Comparison of ENCODE assay signal across 8 cellular contexts in the genomic region with DNA sequence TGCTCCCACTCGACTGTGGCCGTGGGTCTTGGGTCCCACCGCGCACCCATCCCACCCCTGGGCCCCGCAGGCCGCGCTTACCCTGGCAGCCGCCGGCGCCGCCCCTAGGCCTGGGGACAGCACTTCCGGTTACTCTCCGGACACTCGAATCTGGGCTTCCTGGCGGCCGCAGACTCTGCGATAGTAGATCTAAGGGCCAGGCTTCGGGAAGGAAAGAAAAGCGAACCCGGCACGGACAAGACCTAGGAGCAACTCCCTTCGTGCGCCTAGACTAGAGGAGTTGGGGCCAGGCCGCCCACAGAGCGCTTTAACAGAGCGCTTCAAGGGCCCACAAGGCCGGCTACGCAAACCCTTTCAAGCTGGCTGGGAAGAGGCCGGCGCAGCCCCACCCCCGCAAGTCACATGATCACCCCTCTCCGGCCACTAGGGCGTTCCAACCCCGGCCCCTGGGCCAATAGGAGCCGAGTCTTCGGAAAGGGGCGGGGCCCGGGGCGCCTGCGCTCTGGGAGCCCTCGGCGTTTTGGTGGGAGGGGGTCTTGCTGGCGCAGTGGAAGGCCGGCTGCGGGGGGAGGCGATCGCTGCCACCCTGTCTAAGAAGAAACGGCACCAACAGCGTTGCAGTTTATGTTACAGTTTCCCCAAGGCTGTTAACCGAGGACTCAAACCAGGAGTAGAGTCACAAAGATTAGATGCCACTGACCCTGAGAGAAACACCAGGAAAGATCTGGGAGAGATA. TPM values are rescaled to one million over a fixed set of nuclear protein-coding genes. Genes with fewer than 3 reads are reported as not detected.
DNase-seq lines count a peak whose midpoint lies in the region; ATAC-seq and TF ChIP-seq lines count a peak whose summit lies in the region.
"Not testable (repeated sequence)": the region's sequence is repeated elsewhere in the genome, so short reads cannot be mapped to it uniquely, and the experiment has no call there.

A gene with protein sequence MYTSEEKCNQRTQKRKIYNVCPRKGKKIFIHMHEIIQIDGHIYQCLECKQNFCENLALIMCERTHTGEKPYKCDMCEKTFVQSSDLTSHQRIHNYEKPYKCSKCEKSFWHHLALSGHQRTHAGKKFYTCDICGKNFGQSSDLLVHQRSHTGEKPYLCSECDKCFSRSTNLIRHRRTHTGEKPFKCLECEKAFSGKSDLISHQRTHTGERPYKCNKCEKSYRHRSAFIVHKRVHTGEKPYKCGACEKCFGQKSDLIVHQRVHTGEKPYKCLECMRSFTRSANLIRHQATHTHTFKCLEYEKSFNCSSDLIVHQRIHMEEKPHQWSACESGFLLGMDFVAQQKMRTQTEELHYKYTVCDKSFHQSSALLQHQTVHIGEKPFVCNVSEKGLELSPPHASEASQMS (minus strand): TSS at position 387 of the 736 bp plus-strand sequence. CDS start 21,193 bp downstream, outside the sequence.

- peak within 1 kb of the TSS; percentile 79 for H3K27ac ChIP-seq in osteoblast (ENCODE audit: low read depth, low read length)
- H3K27ac ChIP-seq in thoracic aorta = peak within 1 kb of the TSS; percentile 78 to 84

- ATAC-seq in HG02610 (IDR thresholded peaks at IDR 0.05; ENCODE audit: unreplicated experiment) = peak; percentile 99
- ATAC-seq in thoracic aorta (ENCODE audit: insufficient number of reproducible peaks, low FRiP score, low read depth) = peak; percentile 99

- peak within 1 kb of the TSS; percentile 87 for H3K4me3 Mint-ChIP-seq in activated naive CD8-positive, alpha-beta T cell
- peak within 1 kb of the TSS; percentile 87 for H3K4me3 Mint-ChIP-seq in glutamatergic neuron (ENCODE audit: unreplicated experiment)

- peaks cover 13% of the 10 kb centered on the region for H3K27me3 Mint-ChIP-seq in activated naive CD8-positive, alpha-beta T cell
- not testable (repeated sequence) for H3K27me3 Mint-ChIP-seq in glutamatergic neuron (ENCODE audit: unreplicated experiment)

- H3K4me3 ChIP-seq in GM08714 (ENCODE audit: low read length) (peak within 1 kb of the TSS; percentile 84), osteoblast (ENCODE audit: insufficient read depth, low read length) (peak within 1 kb of the TSS; percentile 85), thoracic aorta (peak within 1 kb of the TSS; percentile 78)

- peaks cover 20% of the 10 kb centered on the region for H3K4me1 ChIP-seq in osteoblast (ENCODE audit: insufficient read depth, low read length)
- H3K4me1 ChIP-seq in thoracic aorta (ENCODE audit: control insufficient read depth in 1 of 2, low read depth in 2 of 2) = peaks cover 20 to 32% of the 10 kb centered on the region in 2 donors

- peak within 1 kb of the TSS; percentile 31 for H3K27ac Mint-ChIP-seq in activated naive CD8-positive, alpha-beta T cell
- H3K27ac Mint-ChIP-seq in glutamatergic neuron (ENCODE audit: unreplicated experiment) = peak within 1 kb of the TSS; percentile 59

- H3K9me3 ChIP-seq in osteoblast (ENCODE audit: low read depth, low read length); thoracic aorta: not testable (repeated sequence)

- H3K36me3 Mint-ChIP-seq in activated naive CD8-positive, alpha-beta T cell = peaks cover 11% of the 10 kb centered on the region
- H3K36me3 Mint-ChIP-seq in glutamatergic neuron (ENCODE audit: unreplicated experiment) = not testable (repeated sequence)

- H2AFZ ChIP-seq in osteoblast (ENCODE audit: low read length) = peak within 1 kb of the TSS; percentile 95

- not testable (repeated sequence) for TF ChIP-seq CTCF in glutamatergic neuron (IDR thresholded peaks at IDR 0.05; ENCODE audit: partially characterized antibody, unreplicated experiment); osteoblast (IDR thresholded peaks at IDR 0.05; ENCODE audit: extremely low read depth, low read depth, low read length); thoracic aorta (IDR thresholded peaks at IDR 0.05)

- H4K20me1 ChIP-seq in osteoblast (ENCODE audit: insufficient read depth, low read length) = not testable (repeated sequence)

- peaks cover 38% of the 10 kb centered on the region for H3K4me1 Mint-ChIP-seq in activated naive CD8-positive, alpha-beta T cell (ENCODE audit: low read depth)
- H3K4me1 Mint-ChIP-seq in glutamatergic neuron (ENCODE audit: low read depth, unreplicated experiment) = not testable (repeated sequence)

- peak within 1 kb of the TSS; percentile 88 for H3K4me2 ChIP-seq in osteoblast (ENCODE audit: insufficient read depth, low read length)

- H3K9me3 Mint-ChIP-seq in activated naive CD8-positive, alpha-beta T cell (ENCODE audit: low read depth); glutamatergic neuron (ENCODE audit: unreplicated experiment): not testable (repeated sequence)

- peaks cover 44% of the 10 kb centered on the region for H3K79me2 ChIP-seq in osteoblast (ENCODE audit: insufficient read depth, low read length)

- H3K27me3 ChIP-seq in osteoblast (ENCODE audit: insufficient read depth, low read length); thoracic aorta (replicated peaks; ENCODE audit: insufficient read depth): not testable (repeated sequence)

- peak; percentile 85 for DNase-seq in NCI-H1092 treated with DMSO at 0.1 percent for 48 hours (lab: John Stamatoyannopoulos, UW)
- DNase-seq in SKM-1 treated with dmso at 0.1 percent for 144 hours (lab: John Stamatoyannopoulos, UW; ENCODE audit: unreplicated experiment) = peak; percentile 92
- DNase-seq in glutamatergic neuron = peak; percentile 97
- DNase-seq in osteoblast (ENCODE audit: insufficient read length, low spot score, missing footprints) = peak; percentile 98
- peak; percentile 77 for DNase-seq in thoracic aorta (ENCODE audit: low spot score)

- H3K36me3 ChIP-seq in osteoblast (ENCODE audit: insufficient read depth, low read length); thoracic aorta: not testable (repeated sequence)

RNA-seq across cellular contexts. Expression of the gene that starts here (rescaled TPM):
- 30.8 TPM for total RNA-seq in glutamatergic neuron (ENCODE audit: unreplicated experiment)
- total RNA-seq in osteoblast = 21.7 and 22.7 TPM in 2 replicates
- 10 to 100 TPM; 18.1 to 18.6 TPM for total RNA-seq in thoracic aorta

Comparison
In these comparisons a context has a peak if more than half of its experiments do, and no peak if none do; other contexts are left out.
1. Peak in every context shown above with its lines: DNase-seq, ATAC-seq, H3K4me3 ChIP-seq and H3K27ac ChIP-seq.